8 cellular contexts compared by ENCODE assay signal in the genomic region with DNA sequence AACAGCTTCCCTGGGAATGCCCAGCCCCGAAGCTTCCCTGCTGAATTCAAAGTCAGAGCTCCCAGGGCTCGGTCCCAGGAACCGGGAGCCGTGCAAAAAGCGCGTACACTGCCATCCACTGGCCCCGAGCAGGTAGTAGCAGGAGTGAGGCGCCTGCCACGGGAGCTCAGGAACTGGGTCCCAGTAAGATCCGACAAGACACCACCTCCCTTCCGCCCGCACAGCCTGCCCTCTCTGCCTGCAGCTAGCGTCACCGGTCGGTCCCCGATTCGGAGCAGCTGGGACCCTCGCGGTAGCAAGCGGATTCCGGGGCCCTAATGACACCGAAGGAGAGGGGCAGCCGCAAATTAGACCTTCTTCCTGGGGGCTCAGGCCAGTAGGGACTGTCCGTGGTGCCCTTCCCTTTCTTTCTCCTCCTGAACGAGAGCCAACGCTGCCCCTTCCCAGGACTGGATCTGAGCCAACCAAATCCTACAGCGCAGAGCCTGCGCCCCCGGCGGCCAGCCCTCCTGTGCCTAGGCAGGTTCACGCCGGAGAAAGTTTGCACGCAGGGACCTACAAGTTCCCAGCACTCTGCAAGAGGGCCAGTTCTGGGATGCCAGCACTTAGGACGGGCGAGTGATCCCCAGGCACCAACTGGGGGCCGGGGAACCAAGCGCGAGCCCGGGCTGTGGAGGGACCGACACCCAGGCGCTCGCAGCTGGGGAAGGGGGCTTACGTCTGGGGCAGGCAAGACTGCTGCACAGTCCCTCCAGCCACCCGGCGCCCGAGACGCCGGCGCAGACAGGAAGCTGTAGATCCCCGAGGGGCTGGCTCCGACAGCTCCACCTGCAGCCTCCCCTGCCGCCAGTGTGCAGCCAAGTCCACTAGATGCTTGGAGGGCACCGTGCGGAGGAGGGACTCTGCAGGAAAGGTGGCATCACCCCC. TPM values are rescaled to one million over a fixed set of nuclear protein-coding genes. Genes with fewer than 3 reads are reported as not detected.
DNase-seq lines count a peak whose midpoint lies in the region; ATAC-seq and TF ChIP-seq lines count a peak whose summit lies in the region.

No MANE protein-coding gene starts in this region.

- H3K36me3 ChIP-seq in neutrophil (no peaks in the 10 kb centered on the region), thyroid gland (no peaks in the 10 kb centered on the region)

- DNase-seq in ELF-1 (ENCODE audit: low read depth, low spot score), result peak; percentile 91
- peak; percentile 19 for DNase-seq in Jurkat, Clone E6-1 (ENCODE audit: low read depth, low spot score)
- peak; percentile 42 for DNase-seq in SHP77 treated with DMSO at 0.1 percent for 48 hours (lab: John Stamatoyannopoulos, UW)
- peak; percentile 54 for DNase-seq in activated naive CD4-positive, alpha-beta T cell treated with anti-CD3 and anti-CD28 coated beads, Interleukin-2, amount 50 U/mL, for 16 hours
- DNase-seq in glomerular visceral epithelial cell (ENCODE audit: extremely low spot score), result peak; percentile 87
- DNase-seq in thyroid gland, result peak; percentile 79 to 84

- no peak for TF ChIP-seq POLR2A in thyroid gland (IDR thresholded peaks at IDR 0.05)

- H3K27ac ChIP-seq in neutrophil (no peak overlapping the region), thyroid gland (no peak overlapping the region)

- TF ChIP-seq CTCF in neutrophil (IDR thresholded peaks at IDR 0.05) (no peak), thyroid gland (IDR thresholded peaks at IDR 0.05) (peak in 5 of 6 experiments; percentile 27 to 73 (median 58))

- WGBS in thyroid gland, 2 donors, result 1% methylated on average over 20 to 31 of the region's 54 CpGs

- intact Hi-C loops in thyroid gland (cut with DNase I), result loop anchor here (10.0 kb wide), 1 partner anchor 162 kb away; no protein-coding TSS in a partner anchor

- peaks cover 45% of the 10 kb centered on the region for H3K27me3 ChIP-seq in neutrophil
- no peaks in the 10 kb centered on the region for H3K27me3 ChIP-seq in thyroid gland

- peak overlapping the region; percentile 22 for H3K4me3 ChIP-seq in Jurkat, Clone E6-1 (ENCODE audit: low read length)
- H3K4me3 ChIP-seq in neutrophil (ENCODE audit: low read depth in 1 of 2, low read length in 1 of 2), result peak overlapping the region; percentile 24 to 44
- peak overlapping the region; percentile 3 to 64 (median 38) for H3K4me3 ChIP-seq in thyroid gland (replicated peaks in 1 of 3)

- ATAC-seq in GM21786 (IDR thresholded peaks at IDR 0.05; ENCODE audit: unreplicated experiment), result peak; percentile 66

- H3K9me3 ChIP-seq in neutrophil (no peaks in the 10 kb centered on the region), thyroid gland (no peaks in the 10 kb centered on the region)

- peaks cover 19 to 31% of the 10 kb centered on the region in 2 experiments for H3K4me1 ChIP-seq in neutrophil (ENCODE audit: control insufficient read depth in 1 of 2, insufficient read depth in 1 of 2, low read depth in 1 of 2, low read length in 1 of 2)
- H3K4me1 ChIP-seq in thyroid gland, result peaks cover 22 to 26% of the 10 kb centered on the region in 2 donors

RNA-seq across cellular contexts. Expression of gene CORIN, which starts 0.9 kb away (rescaled TPM):
- not detected for polyA plus RNA-seq in Jurkat, Clone E6-1 (2012; ENCODE audit: insufficient read depth, insufficient read length)
- total RNA-seq in thyroid gland, result under 1 TPM; 0.11 to 0.96 (median 0.21) TPM

Comparison
In these comparisons a context has a peak if more than half of its experiments do, and no peak if none do; other contexts are left out.
1. DNase-seq: peak in every context shown above with its lines; median percentile 91 in ELF-1; 87 in glomerular visceral epithelial cell; 82 in thyroid gland; 54 in activated naive CD4-positive, alpha-beta T cell treated with anti-CD3 and anti-CD28 coated beads, Interleukin-2, amount 50 U/mL, for 16 hours; 42 in SHP77 treated with DMSO at 0.1 percent for 48 hours; 19 in Jurkat, Clone E6-1.